In genomic region chr10:70234668-70235447, GRCh38 we compare ENCODE assay signal across 10 cellular contexts. TPM values are rescaled to one million over a fixed set of nuclear protein-coding genes. Genes with fewer than 3 reads are reported as not detected.
DNase-seq lines count a peak whose midpoint lies in the region; ATAC-seq, FAIRE-seq and TF ChIP-seq lines count a peak whose summit lies in the region.
"Had no signal": no experiment of that assay in that cellular context is flagged by ENCODE, and none has a peak within 500 bp of the region (broad histone marks: within the 10 kb centered on the region; RNA-seq: fewer than 3 reads in every experiment).

No MANE protein-coding gene starts in this region.

- peaks cover 11% of the 10 kb centered on the region for H3K4me1 ChIP-seq in CD8-positive, alpha-beta memory T cell (ENCODE audit: insufficient read depth, low read length)
- H3K4me1 ChIP-seq in Karpas-422 (ENCODE audit: low read length), result peaks cover 31% of the 10 kb centered on the region
- H3K4me1 ChIP-seq in H1 (replicated peaks in 1 of 4; ENCODE audit: control insufficient read depth in 3 of 4, insufficient read depth in 4 of 4, low read length in 3 of 4), result peaks cover 0 to 7% (median 2%) of the 10 kb centered on the region in 4 experiments; a peak in 4 of 7 replicates
- no peaks in the 10 kb centered on the region for H3K4me1 ChIP-seq in ovary (ENCODE audit: insufficient read depth)

- H2BK120ac ChIP-seq in H1 (replicated peaks; ENCODE audit: low read depth, low read length), result peak overlapping the region; percentile 33

- no peak overlapping the region for H3K27ac ChIP-seq in CD8-positive, alpha-beta memory T cell (ENCODE audit: low read depth, low read length)
- no peak overlapping the region for H3K27ac ChIP-seq in Karpas-422 (ENCODE audit: low read length)
- no peak overlapping the region for H3K27ac ChIP-seq in H1 (ENCODE audit: low read depth, low read length)
- H3K27ac ChIP-seq in ovary, result no peak overlapping the region

- TF ChIP-seq EP300 in H1 (IDR thresholded peaks at IDR 0.05; ENCODE audit: borderline replicate concordance in 1 of 2, low read depth in 2 of 2, low read length in 2 of 2), result no peak
- TF ChIP-seq EP300 in ovary (IDR thresholded peaks at IDR 0.05), result no peak

- H4K8ac ChIP-seq in H1 (ENCODE audit: extremely low read depth, insufficient read depth, low read length), result no peak overlapping the region

- H3K23ac ChIP-seq in H1 (ENCODE audit: insufficient read length), result no peak overlapping the region

- H3K27me3 ChIP-seq in CD8-positive, alpha-beta memory T cell (ENCODE audit: insufficient read depth, low read length, poor library complexity, severe bottlenecking), result no peaks in the 10 kb centered on the region
- H3K27me3 ChIP-seq in Karpas-422 (ENCODE audit: low read length), result no peaks in the 10 kb centered on the region
- H3K27me3 ChIP-seq in H1 (replicated peaks in 1 of 4; ENCODE audit: control insufficient read depth in 3 of 4, extremely low read depth in 1 of 4, insufficient read depth in 3 of 4, low read length in 3 of 4), result peaks cover 0 to 4% (median 0%) of the 10 kb centered on the region in 4 experiments; a peak in 2 of 7 replicates
- H3K27me3 ChIP-seq in ovary, result no peaks in the 10 kb centered on the region
- H3K27me3 ChIP-seq: heart left ventricle had no signal

- H3K79me1 ChIP-seq in H1 (ENCODE audit: low read depth, low read length), result peaks cover 5% of the 10 kb centered on the region; the same call in 1 of the 2 replicates

- H2BK20ac ChIP-seq in H1 (ENCODE audit: low read length), result no peak overlapping the region

- H3K9me3 Mint-ChIP-seq in CD8-positive, alpha-beta memory T cell, result no peaks in the 10 kb centered on the region

- no peak for TF ChIP-seq CTCF in H1 (IDR thresholded peaks at IDR 0.05; ENCODE audit: control extremely low read depth in 1 of 3, insufficient read depth in 1 of 3, low read depth in 1 of 3, low read length in 3 of 3)
- no peak for TF ChIP-seq CTCF in ovary (IDR thresholded peaks at IDR 0.05)

- no peak overlapping the region for H3K4me3 ChIP-seq in CD8-positive, alpha-beta memory T cell (ENCODE audit: low read length)
- H3K4me3 ChIP-seq in Karpas-422 (ENCODE audit: low read length) (no peak overlapping the region), H1 (ENCODE audit: extremely low read depth in 1 of 4, insufficient read depth in 2 of 4, low read depth in 3 of 4, low read length in 4 of 4) (no peak overlapping the region), ovary (no peak overlapping the region)

- no peak overlapping the region for H2BK5ac ChIP-seq in H1 (ENCODE audit: low read depth, low read length)

- H3K9ac ChIP-seq in Karpas-422 (ENCODE audit: low read length) (no peak overlapping the region), H1 (replicated peaks in 1 of 4; ENCODE audit: extremely low read depth in 1 of 4, low read depth in 3 of 4, low read length in 3 of 4) (no peak overlapping the region)

- H3K4ac ChIP-seq in H1 (replicated peaks; ENCODE audit: insufficient read length, low read depth, low read length), result no peak overlapping the region

- no peak overlapping the region for H4K91ac ChIP-seq in H1 (replicated peaks; ENCODE audit: insufficient read length, low read length)

- H3K18ac ChIP-seq in H1 (ENCODE audit: extremely low read depth, low read length), result no peak overlapping the region

- 89% methylated on average over 18 of the region's 18 CpGs; no CpG with 5 or more reads in 1 of the 2 experiments for WGBS in H1 (ENCODE audit: extremely low coverage in 1 of 2, insufficient coverage in 1 of 2, insufficient read length in 1 of 2, insufficient replicate concordance in 2 of 2, low coverage in 1 of 2, low lambda C conversion rate in 2 of 2, missing lambda C conversion rate in 1 of 2), 2 experiments
- 59 to 67% (median 60%) methylated on average over 18 of the region's 18 CpGs for WGBS in ovary, 3 donors

- peaks cover 14 to 21% (median 18%) of the 10 kb centered on the region in 3 donors for H3K4me1 Mint-ChIP-seq in CD8-positive, alpha-beta memory T cell

- TF ChIP-seq RAD21 in H1 (IDR thresholded peaks at IDR 0.05 in 1 of 2, conservative IDR thresholded peaks at IDR 0.05 in 1 of 2; ENCODE audit: low read depth in 2 of 2, low read length in 2 of 2), result no peak

- H3K14ac ChIP-seq in H1 (ENCODE audit: insufficient read length), result no peak overlapping the region

- TF ChIP-seq POLR2A in H1 (IDR thresholded peaks at IDR 0.05; ENCODE audit: control extremely low read depth in 1 of 2, low read depth in 2 of 2, low read length in 2 of 2), result no peak
- TF ChIP-seq POLR2A in ovary (IDR thresholded peaks at IDR 0.05), result no peak

- H3K79me2 ChIP-seq in Karpas-422 (ENCODE audit: low read length), result peaks cover 33% of the 10 kb centered on the region
- peaks cover 0 to 19% of the 10 kb centered on the region in 2 experiments; a peak in 3 of 4 replicates for H3K79me2 ChIP-seq in H1 (ENCODE audit: control insufficient read depth in 1 of 2, insufficient read depth in 2 of 2, low read length in 2 of 2)

- CTCF ChIA-PET in CD8-positive, alpha-beta memory T cell (lab: Charles Lee), result interaction anchor here (1.4 to 3.5 kb wide), 2 partner anchors 14 to 130 kb away, joined by 3 to 32 read pairs; no protein-coding TSS in a partner anchor
- CTCF ChIA-PET in H1 (lab: Charles Lee; ENCODE audit: partially characterized antibody), result interaction anchor here (1.2 to 1.5 kb wide), 3 partner anchors 12 to 113 kb away, joined by 3 to 4 read pairs (median 4); no protein-coding TSS in a partner anchor

- H3K23me2 ChIP-seq in H1 (ENCODE audit: low read depth, low read length), result peaks cover 12% of the 10 kb centered on the region

- intact Hi-C loops in ovary (cut with DNase I), result no loop called here

- no peak overlapping the region for H2BK15ac ChIP-seq in H1 (ENCODE audit: low read length)

- no peak overlapping the region for H3K56ac ChIP-seq in H1 (replicated peaks; ENCODE audit: insufficient read length, low read depth, low read length)

- FAIRE-seq in H1 (lab: Jason Lieb, UNC), result no peak

- no peaks in the 10 kb centered on the region for H3K9me2 ChIP-seq in Karpas-422 (replicated peaks; ENCODE audit: insufficient read depth, low read length)

- H3K27me3 Mint-ChIP-seq in CD8-positive, alpha-beta memory T cell, result no peaks in the 10 kb centered on the region

- DNase-seq in CD8-positive, alpha-beta memory T cell, result no peak
- DNase-seq in Karpas-422 (no peak), H1 (ENCODE audit: low read depth in 1 of 2, low spot score in 2 of 2) (no peak), ovary (peak; percentile 54 to 74 (median 66)), DMS153 (lab: John Stamatoyannopoulos, UW) (no peak), NCI-H146 (lab: John Stamatoyannopoulos, UW) (no peak)
- DNase-seq: heart left ventricle, T1000 had no signal

- no peak for ATAC-seq in HG03135 (IDR thresholded peaks at IDR 0.05; ENCODE audit: unreplicated experiment)
- ATAC-seq in HG03175 (IDR thresholded peaks at IDR 0.05; ENCODE audit: unreplicated experiment), result no peak

- peak overlapping the region in 6 of 8 donors; percentile 32 to 68 (median 66) for H3K27ac Mint-ChIP-seq in CD8-positive, alpha-beta memory T cell

- no peaks in the 10 kb centered on the region for H3K36me3 ChIP-seq in CD8-positive, alpha-beta memory T cell (ENCODE audit: insufficient read depth, low read length)
- H3K36me3 ChIP-seq in Karpas-422 (ENCODE audit: insufficient read depth, low read length) (peaks cover 13% of the 10 kb centered on the region), H1 (ENCODE audit: control insufficient read depth in 2 of 4, insufficient read depth in 4 of 4, low read length in 3 of 4) (peaks cover 0 to 6% (median 2%) of the 10 kb centered on the region in 4 experiments; a peak in 2 of 8 replicates), ovary (no peaks in the 10 kb centered on the region)

- H3K36me3 Mint-ChIP-seq in CD8-positive, alpha-beta memory T cell, result peaks cover 0 to 8% (median 3%) of the 10 kb centered on the region in 3 donors

- H2AFZ ChIP-seq in Karpas-422 (ENCODE audit: low read length), result 0 out of 2 replicates have a peak overlapping the region, but pooled peaks have one; percentile 49
- no peak overlapping the region for H2AFZ ChIP-seq in H1 (ENCODE audit: low read length)

- no peak overlapping the region for H2BK12ac ChIP-seq in H1 (ENCODE audit: low read depth, low read length)

- peak overlapping the region in 3 of 7 donors; percentile 44 to 54 (median 48) for H3K4me3 Mint-ChIP-seq in CD8-positive, alpha-beta memory T cell

- H2AK5ac ChIP-seq in H1 (ENCODE audit: low read depth, low read length), result no peak overlapping the region

- POLR2A ChIA-PET in CD8-positive, alpha-beta memory T cell (lab: Charles Lee), result no interaction called here
- POLR2A ChIA-PET in H1 (lab: Charles Lee; ENCODE audit: partially characterized antibody), result interaction anchor here (0.6 to 3.1 kb wide), 2 partner anchors 11 to 62 kb away, joined by 3 to 12 read pairs; no protein-coding TSS in a partner anchor

- H4K20me1 ChIP-seq in Karpas-422 (ENCODE audit: insufficient read depth, low read depth, low read length), result peaks cover 19% of the 10 kb centered on the region; the same call in 1 of the 2 replicates
- no peaks in the 10 kb centered on the region for H4K20me1 ChIP-seq in H1 (replicated peaks in 1 of 2; ENCODE audit: control insufficient read depth in 1 of 2, insufficient read depth in 2 of 2, low read length in 2 of 2)

- no peak overlapping the region for H4K5ac ChIP-seq in H1 (ENCODE audit: insufficient read length, low read depth, low read length)

- H3K9me3 ChIP-seq in CD8-positive, alpha-beta memory T cell (ENCODE audit: low read length), result no peaks in the 10 kb centered on the region
- H3K9me3 ChIP-seq in Karpas-422 (ENCODE audit: low read length) (no peaks in the 10 kb centered on the region), H1 (ENCODE audit: insufficient read depth in 2 of 2, low read depth in 1 of 2, low read length in 1 of 2) (peaks cover 0 to 15% of the 10 kb centered on the region in 2 experiments; a peak in 2 of 4 replicates), ovary (no peaks in the 10 kb centered on the region)
- H3K9me3 ChIP-seq: heart left ventricle had no signal

- peak overlapping the region; percentile 98 for H3K4me2 ChIP-seq in Karpas-422 (ENCODE audit: low read depth, low read length, poor library complexity, severe bottlenecking)
- no peak overlapping the region for H3K4me2 ChIP-seq in H1 (ENCODE audit: insufficient read depth in 1 of 2, low read depth in 2 of 2, low read length in 2 of 2)

RNA-seq across cellular contexts. Expression of gene PPA1, which starts 1.6 kb away (rescaled TPM):
- total RNA-seq in CD8-positive, alpha-beta memory T cell, result 100 to 1,000 TPM; 358 to 368 TPM
- polyA plus RNA-seq in CD8-positive, alpha-beta memory T cell, result 122 TPM
- total RNA-seq in Karpas-422 (2014; rRNA removed; shearing (Covaris generic); ENCODE audit: low replicate concordance), result 375 and 560 TPM in 2 replicates
- total RNA-seq in H1 (2021; fragmentation: NEBNext Ultra II Directional; extraction: Animal tissue kit (Norgen Biotek cat#: 25700)), result 181 and 191 TPM in 2 replicates
- polyA plus RNA-seq in H1 (2011; rRNA removed), result 43.7 and 77.0 TPM in 2 replicates
- polyA plus RNA-seq in H1 (2011; cell fraction: cytosol; rRNA removed), result 120 TPM
- polyA plus RNA-seq in H1 (2011; cell fraction: nucleus; rRNA removed), result 50.0 TPM
- 112 to 128 TPM (median 119 TPM) in 4 replicates for polyA plus RNA-seq in H1 (2012, experiment 1 of 2)
- 29.4 TPM for polyA plus RNA-seq in H1 (2012, experiment 2 of 2)
- polyA plus RNA-seq in H1 (2013, experiment 1 of 2), result 115 TPM
- 126 TPM for polyA plus RNA-seq in H1 (2013, experiment 2 of 2)
- polyA minus RNA-seq in H1 (2011; rRNA and poly(A)+ RNA removed), result 56.6 and 79.1 TPM in 2 replicates
- polyA minus RNA-seq in H1 (2011; cell fraction: cytosol; rRNA and poly(A)+ RNA removed), result 38.6 TPM
- 31.7 TPM for polyA minus RNA-seq in H1 (2011; cell fraction: nucleus; rRNA and poly(A)+ RNA removed)
- 100 to 1,000 TPM in 1 of 7 donors, 10 to 100 TPM in 6; 36.8 to 162 (median 78.4) TPM for total RNA-seq in ovary
- polyA plus RNA-seq in ovary, result 10 to 100 TPM; 66.8 to 93.3 TPM

RNA-seq across cellular contexts. Expression of gene NPFFR1, which starts 48.9 kb away (rescaled TPM):
- total RNA-seq in CD8-positive, alpha-beta memory T cell, result not detected
- not detected for polyA plus RNA-seq in CD8-positive, alpha-beta memory T cell
- not detected in 2 replicates for total RNA-seq in Karpas-422 (2014; rRNA removed; shearing (Covaris generic); ENCODE audit: low replicate concordance)
- total RNA-seq in H1 (2021; fragmentation: NEBNext Ultra II Directional; extraction: Animal tissue kit (Norgen Biotek cat#: 25700)), result 0.06 TPM in 1 of 2 replicates, not detected in the other
- 0.02 and 0.03 TPM in 2 replicates for polyA plus RNA-seq in H1 (2011; rRNA removed)
- 0.03 TPM for polyA plus RNA-seq in H1 (2011; cell fraction: cytosol; rRNA removed)
- 0.04 TPM for polyA plus RNA-seq in H1 (2011; cell fraction: nucleus; rRNA removed)
- 0.04 TPM in 2 of 4 replicates, not detected in the others for polyA plus RNA-seq in H1 (2012, experiment 1 of 2)
- 0.01 TPM for polyA plus RNA-seq in H1 (2012, experiment 2 of 2)
- under 0.01 TPM for polyA plus RNA-seq in H1 (2013, experiment 1 of 2)
- 0.02 TPM for polyA plus RNA-seq in H1 (2013, experiment 2 of 2)
- polyA minus RNA-seq in H1 (2011; rRNA and poly(A)+ RNA removed), result 0.02 and 0.03 TPM in 2 replicates
- polyA minus RNA-seq in H1 (2011; cell fraction: cytosol; rRNA and poly(A)+ RNA removed), result not detected
- 0.10 TPM for polyA minus RNA-seq in H1 (2011; cell fraction: nucleus; rRNA and poly(A)+ RNA removed)
- 1 to 10 TPM in 1 of 7 donors, under 1 TPM in 6; 0.15 to 1.1 (median 0.24) TPM for total RNA-seq in ovary
- under 1 TPM; 0.04 to 0.10 TPM for polyA plus RNA-seq in ovary
- polyA plus RNA-seq: heart left ventricle had no signal

Comparison
In these comparisons a context has a peak if more than half of its experiments do, and no peak if none do; other contexts are left out.
1. DNase-seq: peak in ovary (5 of 5); none in CD8-positive, alpha-beta memory T cell (0 of 5), Karpas-422 (single experiment), H1 (0 of 2), DMS153 (single experiment) and NCI-H146 (single experiment).